19 cellular contexts compared by ENCODE assay signal in the genomic region with DNA sequence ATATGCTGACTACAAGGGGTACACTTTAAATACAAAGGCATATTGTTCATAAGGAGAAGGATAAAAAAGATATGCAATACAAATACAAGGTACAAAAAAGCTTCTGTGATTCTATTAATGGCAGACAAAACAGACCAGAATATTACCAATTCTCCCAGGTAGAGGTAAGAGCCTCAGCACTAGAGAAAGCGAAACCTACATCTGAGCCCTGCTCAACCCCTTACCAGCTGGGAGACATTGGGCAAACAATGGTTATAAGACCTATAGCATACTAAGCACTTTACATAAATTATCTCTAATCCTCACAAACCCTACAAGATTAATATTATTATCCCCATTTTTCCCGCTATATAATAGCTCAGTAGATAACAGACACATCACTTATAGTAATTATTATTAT. TPM values are rescaled to one million over a fixed set of nuclear protein-coding genes. Genes with fewer than 3 reads are reported as not detected.
A peak's percentile ranks its signal among the peaks of the same experiment; 100 is the strongest.
DNase-seq lines count a peak whose midpoint lies in the region; TF ChIP-seq lines count a peak whose summit lies in the region.
"Had no signal": no experiment of that assay in that cellular context is flagged by ENCODE, and none has a peak within 500 bp of the region (broad histone marks: within the 10 kb centered on the region; RNA-seq: fewer than 3 reads in every experiment).

No MANE protein-coding gene starts in this region.

- no peak overlapping the region for H3K9ac ChIP-seq in MM.1S (ENCODE audit: low read length)
- H3K9ac ChIP-seq: BLaER1 treated with 17β-estradiol and CSF1 and Interleukin-3, amounts not matched to agents 10 nM and 100 nM had no signal

- H3K4me1 ChIP-seq in MM.1S (ENCODE audit: low read length) (no peaks in the 10 kb centered on the region), osteoblast (ENCODE audit: insufficient read depth, low read length) (no peaks in the 10 kb centered on the region)
- H3K4me1 ChIP-seq: A549; BLaER1 treated with 17β-estradiol and CSF1 and Interleukin-3, amounts not matched to agents 10 nM and 100 nM; Caco-2 had no signal

- DNase-seq in DMS53 (lab: John Stamatoyannopoulos, UW) (peak; percentile 10), DMS53 treated with DMSO at 0.1 percent for 48 hours (lab: John Stamatoyannopoulos, UW; ENCODE audit: unreplicated experiment) (no peak), MM.1S (peak; percentile 33), OCI-M1 (lab: John Stamatoyannopoulos, UW) (peak; percentile 5), NCI-H345 treated with DMSO at 0.1 percent for 48 hours (lab: John Stamatoyannopoulos, UW; ENCODE audit: unreplicated experiment) (no peak), osteoblast (ENCODE audit: insufficient read length, low spot score, missing footprints) (no peak)
- DNase-seq: AML-193; Caco-2; Calu3; CD4-positive, alpha-beta T cell; CD8-positive, alpha-beta T cell; DMS79 treated with DMSO at 0.1 percent for 48 hours; GF-D8 had no signal

- no peaks in the 10 kb centered on the region for H3K27me3 ChIP-seq in MM.1S (replicated peaks; ENCODE audit: insufficient read depth, low read length)
- peaks cover 2% of the 10 kb centered on the region for H3K27me3 ChIP-seq in osteoblast (ENCODE audit: insufficient read depth, low read length)

- H3K36me3 ChIP-seq in MM.1S (replicated peaks; ENCODE audit: insufficient read depth, low read length) (no peaks in the 10 kb centered on the region), osteoblast (ENCODE audit: insufficient read depth, low read length) (no peaks in the 10 kb centered on the region)
- H3K36me3 ChIP-seq: BLaER1 treated with 17β-estradiol and CSF1 and Interleukin-3, amounts not matched to agents 10 nM and 100 nM had no signal

- H3K4me2 ChIP-seq in MM.1S (ENCODE audit: low read depth, low read length), result no peak overlapping the region
- H3K4me2 ChIP-seq in osteoblast (ENCODE audit: insufficient read depth, low read length), result no peak overlapping the region
- H3K4me2 ChIP-seq: A549; BLaER1 treated with 17β-estradiol and CSF1 and Interleukin-3, amounts not matched to agents 10 nM and 100 nM had no signal

- TF ChIP-seq CTCF in MM.1S (IDR thresholded peaks at IDR 0.05; ENCODE audit: low read length) (no peak), osteoblast (IDR thresholded peaks at IDR 0.05; ENCODE audit: extremely low read depth, low read depth, low read length) (no peak)

- H3K9me3 ChIP-seq in MM.1S (replicated peaks; ENCODE audit: insufficient read depth, low read length) (no peaks in the 10 kb centered on the region), osteoblast (ENCODE audit: low read depth, low read length) (no peaks in the 10 kb centered on the region)
- H3K9me3 ChIP-seq: A549, Caco-2 had no signal

- H3F3A ChIP-seq in MM.1S (ENCODE audit: insufficient read depth, low read length), result no peaks in the 10 kb centered on the region

- H3K4me3 ChIP-seq in MM.1S (ENCODE audit: low read length), result no peak overlapping the region
- no peak overlapping the region for H3K4me3 ChIP-seq in osteoblast (ENCODE audit: insufficient read depth, low read length)
- H3K4me3 ChIP-seq: A549; BLaER1 treated with 17β-estradiol and CSF1 and Interleukin-3, amounts not matched to agents 10 nM and 100 nM had no signal

- H3K27ac ChIP-seq in MM.1S (ENCODE audit: low read length) (no peak overlapping the region), osteoblast (ENCODE audit: low read depth, low read length) (no peak overlapping the region)
- H3K27ac ChIP-seq: 22Rv1; A549; BLaER1 treated with 17β-estradiol and CSF1 and Interleukin-3, amounts not matched to agents 10 nM and 100 nM; C4-2B had no signal

- H3K79me2 ChIP-seq in MM.1S (ENCODE audit: low read length) (no peaks in the 10 kb centered on the region), osteoblast (ENCODE audit: insufficient read depth, low read length) (no peaks in the 10 kb centered on the region)

- no peaks in the 10 kb centered on the region for H3K9me2 ChIP-seq in MM.1S (replicated peaks; ENCODE audit: insufficient read depth, low read length)

- no peaks in the 10 kb centered on the region for H4K20me1 ChIP-seq in MM.1S (ENCODE audit: insufficient read depth, low read length)
- H4K20me1 ChIP-seq in osteoblast (ENCODE audit: insufficient read depth, low read length), result no peaks in the 10 kb centered on the region
- H4K20me1 ChIP-seq: BLaER1 treated with 17β-estradiol and CSF1 and Interleukin-3, amounts not matched to agents 10 nM and 100 nM had no signal

- H2AFZ ChIP-seq in MM.1S (ENCODE audit: low read length) (no peak overlapping the region), osteoblast (ENCODE audit: low read length) (no peak overlapping the region)

RNA-seq across cellular contexts. Expression of gene LRRC55, which starts 41.2 kb away (rescaled TPM):
- not detected in 2 replicates for total RNA-seq in osteoblast
- total RNA-seq: A172; B cell; Caco-2; Calu3; CD4-positive, alpha-beta T cell; CD8-positive, alpha-beta T cell had no signal

Comparison
In these comparisons a context has a peak if more than half of its experiments do, and no peak if none do; other contexts are left out.
1. DNase-seq: peak in DMS53 (single experiment), MM.1S (single experiment) and OCI-M1 (single experiment); none in DMS53 treated with DMSO at 0.1 percent for 48 hours (single experiment), NCI-H345 treated with DMSO at 0.1 percent for 48 hours (single experiment) and osteoblast (single experiment).